Comparison of ENCODE assay signal across 1 cellular context in the genomic region with DNA sequence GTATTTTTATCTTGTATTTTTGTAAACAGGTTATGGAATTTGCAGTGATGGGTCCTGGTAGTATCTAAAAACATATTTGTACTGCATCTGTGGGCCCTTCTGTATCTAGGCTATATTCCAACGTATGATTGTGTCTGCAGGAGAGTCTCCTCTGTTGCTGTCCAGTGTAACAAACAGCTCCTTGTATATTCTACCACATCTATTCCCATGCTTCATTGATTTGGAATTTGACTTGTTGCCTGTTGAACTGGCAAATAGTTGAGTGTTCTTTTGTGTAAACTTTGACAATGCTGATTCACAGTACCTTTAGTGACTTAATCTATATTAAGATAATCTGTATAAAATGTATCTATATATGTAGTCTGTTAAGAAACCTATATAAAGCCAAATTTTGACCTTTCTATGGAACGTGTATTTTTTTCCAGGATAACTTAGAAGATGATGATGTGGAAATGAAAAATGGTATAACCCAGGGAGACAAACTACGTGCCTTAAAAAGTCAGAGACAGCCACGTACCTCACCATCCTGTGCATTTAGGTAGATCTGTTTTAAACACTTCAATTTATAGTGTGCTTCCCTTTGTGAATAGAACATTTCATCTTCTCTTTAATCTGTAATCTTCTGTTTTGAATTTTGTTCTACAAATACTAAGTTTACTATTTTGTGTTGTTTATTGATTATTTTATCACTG.
TF ChIP-seq lines count a peak whose summit lies in the region.

No MANE protein-coding gene starts in this region.

TF ChIP-seq in IMR-90, 13 proteins besides CTCF, POLR2A, EP300 and RAD21 (continued from another document):
- no peak for TF ChIP-seq RCOR1 (IDR thresholded peaks at IDR 0.05; ENCODE audit: insufficient replicate concordance, low read length)
- no peak for TF ChIP-seq SMC3 (IDR thresholded peaks at IDR 0.05; ENCODE audit: low read depth, low read length)
